Comparison of ENCODE assay signal across 9 cellular contexts in the genomic region with DNA sequence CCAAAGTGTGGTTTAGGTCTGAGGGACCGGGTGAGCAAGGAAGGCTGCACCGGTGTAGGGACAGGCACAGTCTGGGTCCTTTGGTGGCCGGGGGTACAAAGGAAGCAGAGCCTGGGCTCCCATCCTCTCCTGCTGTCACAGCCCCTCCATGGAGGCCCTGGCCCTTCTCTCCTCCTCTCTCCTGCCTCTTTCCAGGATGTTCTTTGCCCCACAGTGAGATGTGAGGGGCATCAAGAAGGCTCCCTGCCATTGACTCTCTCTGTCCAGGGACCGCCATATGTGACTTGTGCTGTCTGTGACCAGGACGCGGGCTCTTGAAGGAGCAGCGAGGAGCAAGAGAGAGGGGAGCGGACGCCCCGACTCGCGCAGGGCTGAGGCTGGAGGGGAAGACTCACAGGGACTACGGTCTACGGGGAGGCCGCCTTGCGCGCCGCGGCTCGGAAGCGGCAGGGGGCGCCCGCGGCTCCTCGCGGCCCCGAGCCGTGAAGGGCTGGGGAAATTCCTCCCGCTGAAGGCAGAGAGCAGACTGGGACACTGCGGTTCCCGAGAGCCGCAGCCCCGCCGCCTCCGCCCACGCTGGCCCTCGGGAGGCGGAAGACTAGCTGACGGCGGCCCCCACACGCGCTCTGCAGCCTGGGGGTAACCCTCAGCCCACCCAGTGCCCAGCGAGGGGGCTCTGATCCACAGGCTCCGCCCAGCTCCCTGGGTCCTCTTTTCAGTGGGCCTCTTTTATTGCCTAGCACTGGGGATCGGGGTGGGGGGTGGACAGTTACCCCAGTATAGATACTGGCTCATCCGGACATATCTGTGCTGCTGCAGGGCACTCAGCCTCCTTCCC. TPM values are rescaled to one million over a fixed set of nuclear protein-coding genes. Genes with fewer than 3 reads are reported as not detected.
DNase-seq lines count a peak whose midpoint lies in the region; ATAC-seq and FAIRE-seq lines count a peak whose summit lies in the region.
"Had no signal": no experiment of that assay in that cellular context is flagged by ENCODE, and none has a peak within 500 bp of the region (broad histone marks: within the 10 kb centered on the region; RNA-seq: fewer than 3 reads in every experiment).

No MANE protein-coding gene starts in this region.

- H2BK12ac ChIP-seq in mesenchymal stem cell (ENCODE audit: low read length in 2 of 2) = peak overlapping the region in 1 of 2 experiments; percentile 7

- H3K4me3 Mint-ChIP-seq in activated CD4-positive, alpha-beta memory T cell treated with anti-CD3 and anti-CD28 coated beads, Interleukin-2, amount 10 ng/mL, durations not matched to agents 7 days and 5 days = peak overlapping the region; percentile 31

- H3K4me2 ChIP-seq in BLaER1 treated with 17β-estradiol and CSF1 and Interleukin-3, amounts not matched to agents 10 nM and 100 nM = peak overlapping the region; percentile 76 to 91 (median 88)
- H3K4me2 ChIP-seq in mesenchymal stem cell (ENCODE audit: low read length, poor library complexity, severe bottlenecking) = peak overlapping the region; percentile 81

- H2BK15ac ChIP-seq in mesenchymal stem cell (ENCODE audit: low read depth, poor library complexity, severe bottlenecking) = peak overlapping the region; percentile 71

- H3K23ac ChIP-seq in mesenchymal stem cell (ENCODE audit: low read length in 2 of 2) = no peak overlapping the region

- H3K27ac ChIP-seq in BLaER1 treated with 17β-estradiol and CSF1 and Interleukin-3, amounts not matched to agents 10 nM and 100 nM = peak overlapping the region in 10 of 11 experiments; percentile 51 to 74 (median 70); a peak in 19 of 22 replicates
- H3K27ac ChIP-seq in effector memory CD4-positive, alpha-beta T cell (ENCODE audit: insufficient read depth, low read length, poor library complexity, severe bottlenecking) = peak overlapping the region; percentile 51
- H3K27ac ChIP-seq in mesenchymal stem cell (ENCODE audit: low read length, poor library complexity, severe bottlenecking) = no peak overlapping the region

- peak overlapping the region in 1 of 2 experiments; percentile 23 for H3K14ac ChIP-seq in mesenchymal stem cell (ENCODE audit: low read length in 2 of 2)

- peak; percentile 93 for ATAC-seq in HG03439 (IDR thresholded peaks at IDR 0.05; ENCODE audit: unreplicated experiment)

- WGBS in mesenchymal stem cell = 9% methylated on average over 40 of the region's 46 CpGs

- no peaks in the 10 kb centered on the region for H3K27me3 ChIP-seq in BLaER1 treated with 17β-estradiol and CSF1 and Interleukin-3, amounts not matched to agents 10 nM and 100 nM
- H3K27me3 ChIP-seq in effector memory CD4-positive, alpha-beta T cell (replicated peaks; ENCODE audit: control insufficient read depth, insufficient read depth, low read length, poor library complexity, severe bottlenecking) = no peaks in the 10 kb centered on the region
- H3K27me3 ChIP-seq in mesenchymal stem cell (ENCODE audit: control insufficient read depth in 1 of 2, insufficient read depth in 1 of 2, low read length in 2 of 2) = peaks cover 0 to 3% of the 10 kb centered on the region in 2 experiments

- peak overlapping the region; percentile 89 for H2AFZ ChIP-seq in mesenchymal stem cell (ENCODE audit: low read depth, low read length)

- H2BK5ac ChIP-seq in mesenchymal stem cell (ENCODE audit: low read depth, low read length, poor library complexity, severe bottlenecking) = no peak overlapping the region

- FAIRE-seq in GM19239 (lab: Jason Lieb, UNC) = peak; percentile 37
- FAIRE-seq: colon had no signal

- peaks cover 0 to 11% (median 8%) of the 10 kb centered on the region in 10 experiments; a peak in 16 of 20 replicates for H3K4me1 ChIP-seq in BLaER1 treated with 17β-estradiol and CSF1 and Interleukin-3, amounts not matched to agents 10 nM and 100 nM
- peaks cover 12% of the 10 kb centered on the region for H3K4me1 ChIP-seq in effector memory CD4-positive, alpha-beta T cell (ENCODE audit: control insufficient read depth, insufficient read depth, low read length, poor library complexity, severe bottlenecking)
- H3K4me1 ChIP-seq in mesenchymal stem cell (ENCODE audit: control insufficient read depth, insufficient read depth, low read depth, low read length) = peaks cover 8% of the 10 kb centered on the region

- peak overlapping the region; percentile 46 to 57 for H3K18ac ChIP-seq in mesenchymal stem cell (ENCODE audit: low read depth in 1 of 2, low read length in 2 of 2)

- peak overlapping the region; percentile 85 for H4K8ac ChIP-seq in mesenchymal stem cell (ENCODE audit: low read length)

- peaks cover 23% of the 10 kb centered on the region for H3K27me3 Mint-ChIP-seq in activated CD4-positive, alpha-beta memory T cell treated with anti-CD3 and anti-CD28 coated beads, Interleukin-2, amount 10 ng/mL, durations not matched to agents 7 days and 5 days

- peaks cover 0 to 2% (median 0%) of the 10 kb centered on the region in 11 experiments; a peak in 8 of 22 replicates for H3K9me3 ChIP-seq in BLaER1 treated with 17β-estradiol and CSF1 and Interleukin-3, amounts not matched to agents 10 nM and 100 nM (replicated peaks in 1 of 11)
- H3K9me3 ChIP-seq in effector memory CD4-positive, alpha-beta T cell (ENCODE audit: control insufficient read depth, low read length) = no peaks in the 10 kb centered on the region
- no peaks in the 10 kb centered on the region for H3K9me3 ChIP-seq in mesenchymal stem cell (ENCODE audit: control insufficient read depth, low read length)

- H3K4ac ChIP-seq in mesenchymal stem cell (ENCODE audit: low read depth in 1 of 2, low read length in 2 of 2) = peak overlapping the region; percentile 53 to 61

- H4K91ac ChIP-seq in mesenchymal stem cell (ENCODE audit: low read length) = no peak overlapping the region

- H2AK5ac ChIP-seq in mesenchymal stem cell (ENCODE audit: low read length, severe bottlenecking) = no peak overlapping the region

- peaks cover 8% of the 10 kb centered on the region for H3K4me1 Mint-ChIP-seq in activated CD4-positive, alpha-beta memory T cell treated with anti-CD3 and anti-CD28 coated beads, Interleukin-2, amount 10 ng/mL, durations not matched to agents 7 days and 5 days

- H4K20me1 ChIP-seq in BLaER1 treated with 17β-estradiol and CSF1 and Interleukin-3, amounts not matched to agents 10 nM and 100 nM = no peaks in the 10 kb centered on the region

- POLR2A ChIA-PET in activated CD4-positive, alpha-beta memory T cell treated with anti-CD3 and anti-CD28 coated beads, Interleukin-2, amount 10 ng/mL, durations not matched to agents 7 days and 5 days (lab: Charles Lee) = interaction anchor here (0.9 kb wide), 1 partner anchor 13 kb away, joined by 3 read pairs; no protein-coding TSS in a partner anchor

- no peaks in the 10 kb centered on the region for H3K36me3 Mint-ChIP-seq in activated CD4-positive, alpha-beta memory T cell treated with anti-CD3 and anti-CD28 coated beads, Interleukin-2, amount 10 ng/mL, durations not matched to agents 7 days and 5 days (ENCODE audit: low read depth)

- H3K9ac ChIP-seq in BLaER1 treated with 17β-estradiol and CSF1 and Interleukin-3, amounts not matched to agents 10 nM and 100 nM = peak overlapping the region; percentile 63 to 79 (median 74)
- H3K9ac ChIP-seq in mesenchymal stem cell (ENCODE audit: low read length) = peak overlapping the region; percentile 80

- H3K36me3 ChIP-seq in BLaER1 treated with 17β-estradiol and CSF1 and Interleukin-3, amounts not matched to agents 10 nM and 100 nM = no peaks in the 10 kb centered on the region
- H3K36me3 ChIP-seq in effector memory CD4-positive, alpha-beta T cell (ENCODE audit: control insufficient read depth, insufficient read depth, low read length) = no peaks in the 10 kb centered on the region
- no peaks in the 10 kb centered on the region for H3K36me3 ChIP-seq in mesenchymal stem cell (ENCODE audit: control insufficient read depth in 1 of 2, insufficient read depth in 2 of 2, low read depth in 1 of 2, low read length in 2 of 2)

- peak; percentile 92 for DNase-seq in GM19239 (ENCODE audit: insufficient read length, low spot score)
- DNase-seq in NCI-H526 treated with DMSO at 0.1 percent for 48 hours (lab: John Stamatoyannopoulos, UW) = peak; percentile 85
- DNase-seq in activated CD4-positive, alpha-beta memory T cell treated with anti-CD3 and anti-CD28 coated beads, Interleukin-2, amount 10 ng/mL, durations not matched to agents 7 days and 5 days = peak; percentile 78
- DNase-seq in effector memory CD4-positive, alpha-beta T cell = peak; percentile 62 to 69 (median 66)
- DNase-seq in mesenchymal stem cell = peak; percentile 80
- peak; percentile 69 for DNase-seq in stimulated activated CD8-positive, alpha-beta memory T cell treated with anti-CD3 and anti-CD28 coated beads, Interleukin-12 subunit alpha, Interleukin-12 subunit beta, amount 100 ng/mL, for 4 hours (ENCODE audit: low read depth)

- peak overlapping the region; percentile 86 for H2BK120ac ChIP-seq in mesenchymal stem cell (ENCODE audit: low read depth, low read length)

- H3K4me3 ChIP-seq in BLaER1 treated with 17β-estradiol and CSF1 and Interleukin-3, amounts not matched to agents 10 nM and 100 nM = peak overlapping the region; percentile 43 to 67 (median 54); a peak in 19 of 20 replicates
- peak overlapping the region; percentile 48 for H3K4me3 ChIP-seq in effector memory CD4-positive, alpha-beta T cell (ENCODE audit: insufficient read depth, low read depth, low read length, poor library complexity, severe bottlenecking)
- H3K4me3 ChIP-seq in mesenchymal stem cell (ENCODE audit: insufficient read depth in 1 of 2, low read depth in 1 of 2, low read length in 2 of 2) = peak overlapping the region; percentile 30 to 74

- H3K27ac Mint-ChIP-seq in activated CD4-positive, alpha-beta memory T cell treated with anti-CD3 and anti-CD28 coated beads, Interleukin-2, amount 10 ng/mL, durations not matched to agents 7 days and 5 days = no peak overlapping the region

- no peaks in the 10 kb centered on the region for H3K9me3 Mint-ChIP-seq in activated CD4-positive, alpha-beta memory T cell treated with anti-CD3 and anti-CD28 coated beads, Interleukin-2, amount 10 ng/mL, durations not matched to agents 7 days and 5 days

- H3K79me1 ChIP-seq in mesenchymal stem cell (replicated peaks; ENCODE audit: low read length, poor library complexity, severe bottlenecking) = no peaks in the 10 kb centered on the region

- CTCF ChIA-PET in activated CD4-positive, alpha-beta memory T cell treated with anti-CD3 and anti-CD28 coated beads, Interleukin-2, amount 10 ng/mL, durations not matched to agents 7 days and 5 days (lab: Charles Lee) = interaction anchor here (0.8 to 9.0 kb wide), 6 partner anchors 12 to 346 kb away, joined by 4 to 65 read pairs (median 13); no protein-coding TSS in a partner anchor

RNA-seq across cellular contexts. Expression of a gene that starts 40.8 kb away (rescaled TPM):
- total RNA-seq in activated CD4-positive, alpha-beta memory T cell treated with anti-CD3 and anti-CD28 coated beads, Interleukin-2, amount 10 ng/mL, durations not matched to agents 7 days and 5 days = not detected
- polyA plus RNA-seq in mesenchymal stem cell (2013, experiment 1 of 2) = not detected
- 0.01 TPM for polyA plus RNA-seq in mesenchymal stem cell (2013, experiment 2 of 2)
